ENCODE assay signal across 9 cellular contexts in the genomic region with DNA sequence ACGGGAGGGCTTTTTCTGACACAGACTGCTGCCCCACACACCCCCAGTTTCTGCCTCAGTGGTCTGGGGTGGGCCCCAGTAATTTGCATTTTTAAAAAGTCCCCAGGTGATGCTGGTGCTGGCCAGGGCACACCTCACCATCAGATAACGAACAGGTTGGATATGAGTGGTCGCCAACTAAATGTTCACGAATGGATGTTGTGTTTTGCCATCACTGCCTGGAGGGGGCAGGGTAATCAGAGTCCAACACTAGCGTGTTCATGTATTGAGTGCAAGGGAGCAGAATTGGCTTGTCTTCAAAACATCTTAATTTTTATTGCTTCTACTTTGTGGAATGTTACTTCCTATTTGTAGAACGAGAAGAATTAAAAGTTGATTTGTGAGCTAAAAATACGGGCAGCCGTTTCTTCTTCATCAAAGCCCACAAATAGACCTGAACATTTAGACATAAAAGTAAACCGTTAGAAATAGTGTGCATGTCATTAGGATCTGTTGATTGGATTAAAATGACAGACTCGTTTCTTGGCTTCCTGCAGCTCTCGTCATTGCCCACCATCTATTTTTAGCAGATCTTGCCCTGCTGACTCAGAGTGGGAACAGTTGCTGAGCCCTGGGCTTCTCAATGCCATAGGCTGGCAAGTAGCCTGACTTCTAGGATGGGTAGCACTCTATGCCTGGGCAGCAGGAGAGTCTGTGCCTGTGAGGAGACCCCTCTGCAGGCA. TPM values are rescaled to one million over a fixed set of nuclear protein-coding genes. Genes with fewer than 3 reads are reported as not detected.
DNase-seq lines count a peak whose midpoint lies in the region; ATAC-seq, FAIRE-seq and TF ChIP-seq lines count a peak whose summit lies in the region.
"Had no signal": no experiment of that assay in that cellular context is flagged by ENCODE, and none has a peak within 500 bp of the region (broad histone marks: within the 10 kb centered on the region; RNA-seq: fewer than 3 reads in every experiment).

No MANE protein-coding gene starts in this region.

- H3K4me1 Mint-ChIP-seq in activated CD4-positive, alpha-beta memory T cell treated with anti-CD3 and anti-CD28 coated beads, Interleukin-2, amount 10 ng/mL, durations not matched to agents 7 days and 5 days = peaks cover 94% of the 10 kb centered on the region
- peaks cover 51% of the 10 kb centered on the region for H3K4me1 Mint-ChIP-seq in endothelial cell (ENCODE audit: unreplicated experiment)

- H3K4me1 ChIP-seq in Loucy (ENCODE audit: insufficient read depth, low read length, poor library complexity, severe bottlenecking) (peaks cover 82% of the 10 kb centered on the region), esophagus (ENCODE audit: control insufficient read depth in 2 of 2, insufficient read depth in 2 of 2, low read length in 1 of 2) (peaks cover 13 to 36% of the 10 kb centered on the region in 2 donors), pancreas (peaks cover 0 to 12% (median 0%) of the 10 kb centered on the region in 3 donors)

- DNase-seq in GM06990 (ENCODE audit: extremely low read depth, insufficient read length) = peak; percentile 76
- peak; percentile 84 for DNase-seq in activated CD4-positive, alpha-beta memory T cell treated with anti-CD3 and anti-CD28 coated beads, Interleukin-2, amount 10 ng/mL, durations not matched to agents 7 days and 5 days
- no peak for DNase-seq in pancreas
- DNase-seq in SHP77 treated with DMSO at 0.1 percent for 48 hours (lab: John Stamatoyannopoulos, UW) = no peak
- no peak for DNase-seq in endothelial cell (ENCODE audit: low spot score)

- H4K20me1 ChIP-seq in Loucy (ENCODE audit: insufficient read depth, low read length, poor library complexity, severe bottlenecking) = no peaks in the 10 kb centered on the region

- peaks cover 4% of the 10 kb centered on the region for H3K9me3 Mint-ChIP-seq in activated CD4-positive, alpha-beta memory T cell treated with anti-CD3 and anti-CD28 coated beads, Interleukin-2, amount 10 ng/mL, durations not matched to agents 7 days and 5 days
- H3K9me3 Mint-ChIP-seq in endothelial cell (ENCODE audit: unreplicated experiment) = no peaks in the 10 kb centered on the region

- H3F3A ChIP-seq in Loucy (ENCODE audit: low read depth) = peaks cover 4% of the 10 kb centered on the region; the same call in 1 of the 2 replicates

- intact Hi-C loops in pancreas (cut with DNase I) = no loop called here

- CTCF ChIA-PET in activated CD4-positive, alpha-beta memory T cell treated with anti-CD3 and anti-CD28 coated beads, Interleukin-2, amount 10 ng/mL, durations not matched to agents 7 days and 5 days (lab: Charles Lee) = interaction anchor here (0.6 to 5.6 kb wide), 18 partner anchors 8 to 305 kb away, joined by 3 to 71 read pairs (median 6); no protein-coding TSS in a partner anchor

- H3K27me3 ChIP-seq in GM06990 (replicated peaks; ENCODE audit: control insufficient read depth, insufficient read depth, low read length) (no peaks in the 10 kb centered on the region), Loucy (ENCODE audit: insufficient read depth, low read length, poor library complexity, severe bottlenecking) (no peaks in the 10 kb centered on the region), esophagus (ENCODE audit: control insufficient read depth in 1 of 2, insufficient read depth in 2 of 2, low read length in 2 of 2) (no peaks in the 10 kb centered on the region), pancreas (no peaks in the 10 kb centered on the region)

- peak overlapping the region; percentile 74 for H3K4me2 ChIP-seq in Loucy (ENCODE audit: low read depth, low read length, poor library complexity, severe bottlenecking)

- H3K9me3 ChIP-seq in Loucy (ENCODE audit: insufficient read depth, low read depth, low read length) (no peaks in the 10 kb centered on the region), esophagus (ENCODE audit: control insufficient read depth in 2 of 2, insufficient read depth in 1 of 2, low read depth in 1 of 2, low read length in 1 of 2) (no peaks in the 10 kb centered on the region), pancreas (no peaks in the 10 kb centered on the region)

- peaks cover 81% of the 10 kb centered on the region for H3K79me2 ChIP-seq in Loucy (ENCODE audit: insufficient read depth, low read length)

- H3K36me3 Mint-ChIP-seq in activated CD4-positive, alpha-beta memory T cell treated with anti-CD3 and anti-CD28 coated beads, Interleukin-2, amount 10 ng/mL, durations not matched to agents 7 days and 5 days (ENCODE audit: low read depth) = peaks cover 45% of the 10 kb centered on the region
- H3K36me3 Mint-ChIP-seq in endothelial cell (ENCODE audit: low read depth, unreplicated experiment) = peaks cover 12% of the 10 kb centered on the region

- no peak overlapping the region for H2AFZ ChIP-seq in Loucy (ENCODE audit: low read length)

- no peaks in the 10 kb centered on the region for H3K27me3 Mint-ChIP-seq in activated CD4-positive, alpha-beta memory T cell treated with anti-CD3 and anti-CD28 coated beads, Interleukin-2, amount 10 ng/mL, durations not matched to agents 7 days and 5 days
- peaks cover 5% of the 10 kb centered on the region for H3K27me3 Mint-ChIP-seq in endothelial cell (ENCODE audit: unreplicated experiment)

- 37% methylated on average over 11 of the region's 11 CpGs for WGBS in esophagus, 2 donors
- WGBS in pancreas, 2 donors = 44 to 48% methylated on average over 11 of the region's 11 CpGs

- TF ChIP-seq CTCF in GM06990 (IDR thresholded peaks at IDR 0.05; ENCODE audit: insufficient read depth, low read length, poor library complexity, severe bottlenecking) = peak; percentile 24
- TF ChIP-seq CTCF in Loucy (conservative IDR thresholded peaks at IDR 0.05; ENCODE audit: low read length) = peak; percentile 69
- no peak for TF ChIP-seq CTCF in pancreas (IDR thresholded peaks at IDR 0.05)
- TF ChIP-seq CTCF in endothelial cell (IDR thresholded peaks at IDR 0.05; ENCODE audit: unreplicated experiment) = no peak

- ATAC-seq in GM21825 (IDR thresholded peaks at IDR 0.05; ENCODE audit: unreplicated experiment) (peak; percentile 77), pancreas (peak; percentile 46 to 63 (median 56))

- peak overlapping the region; percentile 36 to 80 for H3K27ac ChIP-seq in esophagus (ENCODE audit: low read depth in 2 of 2, low read length in 1 of 2)
- H3K27ac ChIP-seq in pancreas = no peak overlapping the region

- FAIRE-seq in pancreas (lab: Jason Lieb, UNC) = no peak
- FAIRE-seq: TTC549 had no signal

- H3K4me3 ChIP-seq in GM06990 (replicated peaks; ENCODE audit: low read depth, low read length) (peak overlapping the region; percentile 12; the same call in 1 of the 2 replicates), Loucy (ENCODE audit: low read length, poor library complexity, severe bottlenecking) (peak overlapping the region; percentile 45), esophagus (ENCODE audit: low read depth in 1 of 2, low read length in 2 of 2) (no peak overlapping the region), pancreas (no peak overlapping the region)

- H3K9me2 ChIP-seq in Loucy (replicated peaks; ENCODE audit: low read depth, low read length) = no peaks in the 10 kb centered on the region

- POLR2A ChIA-PET in activated CD4-positive, alpha-beta memory T cell treated with anti-CD3 and anti-CD28 coated beads, Interleukin-2, amount 10 ng/mL, durations not matched to agents 7 days and 5 days (lab: Charles Lee) = interaction anchor here (0.6 to 7.4 kb wide), 18 partner anchors 10 to 371 kb away, joined by 3 to 105 read pairs (median 5); a partner anchor contains a TSS

- H3K4me3 Mint-ChIP-seq in activated CD4-positive, alpha-beta memory T cell treated with anti-CD3 and anti-CD28 coated beads, Interleukin-2, amount 10 ng/mL, durations not matched to agents 7 days and 5 days = peak overlapping the region; percentile 70
- H3K4me3 Mint-ChIP-seq in endothelial cell (ENCODE audit: unreplicated experiment) = no peak overlapping the region

- H3K9ac ChIP-seq in Loucy (ENCODE audit: low read depth, low read length, poor library complexity, severe bottlenecking) = peak overlapping the region; percentile 76

- H3K36me3 ChIP-seq in GM06990 (ENCODE audit: control insufficient read depth, insufficient read depth, low read length) (no peaks in the 10 kb centered on the region; the same call in 1 of the 2 replicates), Loucy (ENCODE audit: insufficient read depth, low read length) (no peaks in the 10 kb centered on the region), esophagus (ENCODE audit: control insufficient read depth in 2 of 2, insufficient read depth in 2 of 2, low read length in 1 of 2) (peaks cover 0 to 3% of the 10 kb centered on the region in 2 donors), pancreas (no peaks in the 10 kb centered on the region)

- peak overlapping the region; percentile 99 for H3K27ac Mint-ChIP-seq in activated CD4-positive, alpha-beta memory T cell treated with anti-CD3 and anti-CD28 coated beads, Interleukin-2, amount 10 ng/mL, durations not matched to agents 7 days and 5 days
- H3K27ac Mint-ChIP-seq in endothelial cell (ENCODE audit: unreplicated experiment) = no peak overlapping the region

RNA-seq across cellular contexts. Expression of a gene that starts 45.2 kb away (rescaled TPM):
- total RNA-seq in activated CD4-positive, alpha-beta memory T cell treated with anti-CD3 and anti-CD28 coated beads, Interleukin-2, amount 10 ng/mL, durations not matched to agents 7 days and 5 days = 10 to 100 TPM; 70.8 to 75.9 TPM
- polyA plus RNA-seq in esophagus (10 to 100 TPM; 55.2 to 72.3 TPM), pancreas (10 to 100 TPM; 28.4 to 29.9 TPM)
- total RNA-seq in pancreas (10 to 100 TPM; 30.8 to 57.6 (median 31.4) TPM), endothelial cell (ENCODE audit: unreplicated experiment) (93.7 TPM)

Comparison
In these comparisons a context has a peak if more than half of its experiments do, and no peak if none do; other contexts are left out.
1. DNase-seq: peak in GM06990 (single experiment) and activated CD4-positive, alpha-beta memory T cell treated with anti-CD3 and anti-CD28 coated beads, Interleukin-2, amount 10 ng/mL, durations not matched to agents 7 days and 5 days (single experiment); none in pancreas (0 of 6), SHP77 treated with DMSO at 0.1 percent for 48 hours (single experiment) and endothelial cell (single experiment).
2. H3K4me3 ChIP-seq: peak in GM06990 (single experiment) and Loucy (single experiment); none in esophagus (0 of 2) and pancreas (0 of 4).
3. CTCF ChIP-seq: peak in GM06990 (single experiment) and Loucy (single experiment); none in pancreas (0 of 4) and endothelial cell (single experiment).
4. H3K27ac ChIP-seq: peak in esophagus (2 of 2); none in pancreas (0 of 4).